Comparison of ENCODE assay signal across 12 cellular contexts in the genomic region with DNA sequence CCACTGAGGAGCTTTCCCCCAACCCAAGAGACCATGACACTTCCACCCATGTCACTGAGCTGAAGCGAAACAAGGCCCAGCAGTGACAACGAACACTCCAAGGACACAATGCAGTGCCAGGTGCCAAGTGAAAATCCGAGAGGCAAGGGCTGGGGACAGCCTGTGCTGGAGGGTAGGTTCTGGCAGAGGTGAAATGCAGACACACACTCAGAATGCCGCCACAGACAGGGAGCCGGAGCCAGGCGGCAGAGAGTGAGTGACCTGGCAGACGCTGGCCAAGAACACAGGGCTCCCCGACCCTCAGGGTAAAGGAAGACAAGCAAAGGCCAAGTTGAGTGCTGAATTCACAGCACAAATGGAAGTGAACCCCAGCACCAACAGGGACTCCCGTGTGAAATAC.
A peak's percentile ranks its signal among the peaks of the same experiment; 100 is the strongest.
DNase-seq lines count a peak whose midpoint lies in the region; ATAC-seq and TF ChIP-seq lines count a peak whose summit lies in the region.
"Had no signal": no experiment of that assay in that cellular context is flagged by ENCODE, and none has a peak within 500 bp of the region (broad histone marks: within the 10 kb centered on the region; RNA-seq: fewer than 3 reads in every experiment).

No MANE protein-coding gene starts in this region.

- no peak overlapping the region for H2BK120ac ChIP-seq in neuronal stem cell (ENCODE audit: low read depth, low read length)

- H3K36me3 Mint-ChIP-seq in activated naive CD4-positive, alpha-beta T cell treated with anti-CD3 and anti-CD28 coated beads, Interleukin-2, amount 50 U/mL, for 24 hours = peaks cover 6% of the 10 kb centered on the region

- intact Hi-C loops in vagina (cut with DNase I) = no loop called here

- H3K79me1 ChIP-seq in neuronal stem cell (ENCODE audit: low read depth, low read length) = peaks cover 2% of the 10 kb centered on the region

- no peak overlapping the region for H3K4me2 ChIP-seq in neuronal stem cell (ENCODE audit: insufficient read depth, low read length, poor library complexity, severe bottlenecking)

- H3K27ac ChIP-seq in gastroesophageal sphincter (peak overlapping the region in 3 of 4 donors; percentile 70 to 99 (median 77)), neuronal stem cell (replicated peaks; ENCODE audit: low read length) (no peak overlapping the region), vagina (peak overlapping the region; percentile 71)

- no peaks in the 10 kb centered on the region for H3K27me3 ChIP-seq in gastroesophageal sphincter
- no peaks in the 10 kb centered on the region for H3K27me3 ChIP-seq in neuronal stem cell (ENCODE audit: control insufficient read depth in 3 of 3, insufficient read depth in 3 of 3, low read depth in 1 of 3, low read length in 3 of 3)
- no peaks in the 10 kb centered on the region for H3K27me3 ChIP-seq in vagina

- H2AK5ac ChIP-seq in neuronal stem cell (ENCODE audit: low read depth, low read length) = peak overlapping the region; percentile 32

- no peak overlapping the region for H3K4me3 ChIP-seq in gastroesophageal sphincter
- H3K4me3 ChIP-seq in neuronal stem cell (ENCODE audit: low read length in 2 of 2) = no peak overlapping the region
- no peak overlapping the region for H3K4me3 ChIP-seq in vagina

- no peak overlapping the region for H4K91ac ChIP-seq in neuronal stem cell (ENCODE audit: low read depth, low read length, poor library complexity)

- no peak overlapping the region for H2BK12ac ChIP-seq in neuronal stem cell (ENCODE audit: low read length)

- peak overlapping the region; percentile 70 for H3K9ac ChIP-seq in neuronal stem cell (ENCODE audit: low read depth, low read length, poor library complexity)

- H4K8ac ChIP-seq in neuronal stem cell (ENCODE audit: low read depth, low read length) = no peak overlapping the region

- H3K36me3 ChIP-seq in gastroesophageal sphincter (peaks cover 0 to 2% of the 10 kb centered on the region in 2 donors), neuronal stem cell (replicated peaks in 1 of 2; ENCODE audit: control insufficient read depth in 2 of 2, insufficient read depth in 2 of 2, low read length in 2 of 2) (peaks cover 0 to 27% of the 10 kb centered on the region in 2 donors), vagina (no peaks in the 10 kb centered on the region)

- TF ChIP-seq POLR2A in gastroesophageal sphincter (IDR thresholded peaks at IDR 0.05) = no peak
- TF ChIP-seq POLR2A in vagina (IDR thresholded peaks at IDR 0.05) = no peak

- H3K18ac ChIP-seq in neuronal stem cell (ENCODE audit: low read length) = peak overlapping the region; percentile 30

- H3K9me3 ChIP-seq in gastroesophageal sphincter (no peaks in the 10 kb centered on the region), neuronal stem cell (replicated peaks in 1 of 2; ENCODE audit: control insufficient read depth in 2 of 2, insufficient read depth in 1 of 2, low read depth in 1 of 2, low read length in 2 of 2) (no peaks in the 10 kb centered on the region), vagina (no peaks in the 10 kb centered on the region)

- no peak for TF ChIP-seq CTCF in gastroesophageal sphincter (IDR thresholded peaks at IDR 0.05)
- TF ChIP-seq CTCF in vagina (IDR thresholded peaks at IDR 0.05) = no peak

- no peak for TF ChIP-seq EP300 in gastroesophageal sphincter (IDR thresholded peaks at IDR 0.05)

- no peaks in the 10 kb centered on the region for H3K9me3 Mint-ChIP-seq in activated naive CD4-positive, alpha-beta T cell treated with anti-CD3 and anti-CD28 coated beads, Interleukin-2, amount 50 U/mL, for 24 hours
- H3K9me3 Mint-ChIP-seq: brain had no signal

- H2BK15ac ChIP-seq in neuronal stem cell (ENCODE audit: low read length) = no peak overlapping the region

- peaks cover 99% of the 10 kb centered on the region for H3K4me1 Mint-ChIP-seq in activated naive CD4-positive, alpha-beta T cell treated with anti-CD3 and anti-CD28 coated beads, Interleukin-2, amount 50 U/mL, for 24 hours
- H3K4me1 Mint-ChIP-seq: brain had no signal

- no peak overlapping the region for H3K23ac ChIP-seq in neuronal stem cell (ENCODE audit: low read depth, low read length, poor library complexity)

- H3K4me3 Mint-ChIP-seq in activated naive CD4-positive, alpha-beta T cell treated with anti-CD3 and anti-CD28 coated beads, Interleukin-2, amount 50 U/mL, for 24 hours = no peak overlapping the region
- H3K4me3 Mint-ChIP-seq: brain had no signal

- peak overlapping the region; percentile 93 for H3K27ac Mint-ChIP-seq in activated naive CD4-positive, alpha-beta T cell treated with anti-CD3 and anti-CD28 coated beads, Interleukin-2, amount 50 U/mL, for 24 hours
- H3K27ac Mint-ChIP-seq: brain had no signal

- H3K14ac ChIP-seq in neuronal stem cell (ENCODE audit: low read length) = no peak overlapping the region

- H3K4ac ChIP-seq in neuronal stem cell (ENCODE audit: low read length) = no peak overlapping the region

- H3K4me1 ChIP-seq in gastroesophageal sphincter (peaks cover 17 to 96% (median 80%) of the 10 kb centered on the region in 3 donors), neuronal stem cell (ENCODE audit: control insufficient read depth in 2 of 2, insufficient read depth in 1 of 2, low read depth in 1 of 2, low read length in 2 of 2) (peaks cover 0 to 4% of the 10 kb centered on the region in 2 donors), vagina (peaks cover 89% of the 10 kb centered on the region)

- H3K27me3 Mint-ChIP-seq in activated naive CD4-positive, alpha-beta T cell treated with anti-CD3 and anti-CD28 coated beads, Interleukin-2, amount 50 U/mL, for 24 hours = no peaks in the 10 kb centered on the region
- H3K27me3 Mint-ChIP-seq: brain had no signal

- ATAC-seq in gastroesophageal sphincter = no peak
- ATAC-seq: esophagus mucosa had no signal

- no peak for DNase-seq in activated naive CD4-positive, alpha-beta T cell treated with anti-CD3 and anti-CD28 coated beads, Interleukin-2, amount 50 U/mL, for 16 hours
- DNase-seq in neuronal stem cell (ENCODE audit: low spot score) (no peak), vagina (ENCODE audit: extremely low spot score in 2 of 2) (no peak), NCI-H2196 treated with DMSO at 0.1 percent for 48 hours (lab: John Stamatoyannopoulos, UW; ENCODE audit: unreplicated experiment) (no peak), RPMI8226 (no peak), GM19240 (ENCODE audit: insufficient read length, low spot score) (no peak)
- DNase-seq: activated CD8-positive, alpha-beta memory T cell treated with anti-CD3 and anti-CD28 coated beads for 24 hours; EL had no signal

- H2BK5ac ChIP-seq in neuronal stem cell (ENCODE audit: low read length) = no peak overlapping the region

- no peak overlapping the region for H2AFZ ChIP-seq in neuronal stem cell (ENCODE audit: low read length)

- WGBS in gastroesophageal sphincter (ENCODE audit: low coverage in 1 of 2), 2 donors = 86 to 91% methylated on average over 5 to 7 of the region's 9 CpGs
- no CpG with 5 or more reads among the region's 9 CpGs for WGBS in neuronal stem cell (ENCODE audit: extremely low coverage in 2 of 2, insufficient read length in 2 of 2, insufficient replicate concordance in 1 of 2), 2 donors
